ENCODE assay signal across 11 cellular contexts in genomic region chr13:20159646-20160345, GRCh38. TPM values are rescaled to one million over a fixed set of nuclear protein-coding genes. Genes with fewer than 3 reads are reported as not detected.
A peak's percentile ranks its signal among the peaks of the same experiment; 100 is the strongest.
DNase-seq lines count a peak whose midpoint lies in the region; ATAC-seq and TF ChIP-seq lines count a peak whose summit lies in the region.
"Had no signal": no experiment of that assay in that cellular context is flagged by ENCODE, and none has a peak within 500 bp of the region (broad histone marks: within the 10 kb centered on the region; RNA-seq: fewer than 3 reads in every experiment).

No MANE protein-coding gene starts in this region.

- no peak overlapping the region for H2BK12ac ChIP-seq in mesenchymal stem cell (ENCODE audit: low read length in 2 of 2)

- no peak overlapping the region for H3K27ac ChIP-seq in CD4-positive, alpha-beta memory T cell (ENCODE audit: low read depth, low read length)
- H3K27ac ChIP-seq in mesenchymal stem cell (ENCODE audit: low read length, poor library complexity, severe bottlenecking) (no peak overlapping the region), upper lobe of right lung (no peak overlapping the region), body of pancreas (no peak overlapping the region)

- no peak overlapping the region for H3K14ac ChIP-seq in mesenchymal stem cell (ENCODE audit: low read length in 2 of 2)

- TF ChIP-seq POLR2A in body of pancreas (IDR thresholded peaks at IDR 0.05) = no peak

- H3K27ac Mint-ChIP-seq in CD4-positive, alpha-beta memory T cell = peak overlapping the region in 2 of 7 donors; percentile 65 to 85
- H3K27ac Mint-ChIP-seq in activated T-helper 1 cell treated with anti-CD3 and anti-CD28 coated beads, Interleukin-12 subunit alpha, Interleukin-12 subunit beta, Interleukin-2, Interleukin-4 antibody, amounts not matched to agents 30 ng/mL and 10 ng/mL and 1 ng/mL, durations not matched to agents 14 hours and 24 hours and 36 hours = peak overlapping the region; percentile 62

- no peak overlapping the region for H3K18ac ChIP-seq in mesenchymal stem cell (ENCODE audit: low read depth in 1 of 2, low read length in 2 of 2)

- no peak overlapping the region for H2BK5ac ChIP-seq in mesenchymal stem cell (ENCODE audit: low read depth, low read length, poor library complexity, severe bottlenecking)

- H2BK120ac ChIP-seq in mesenchymal stem cell (ENCODE audit: low read depth, low read length) = no peak overlapping the region

- peaks cover 19% of the 10 kb centered on the region for H3K4me1 ChIP-seq in CD4-positive, alpha-beta memory T cell (ENCODE audit: insufficient read depth, low read length)
- H3K4me1 ChIP-seq in mesenchymal stem cell (ENCODE audit: control insufficient read depth, insufficient read depth, low read depth, low read length) = peaks cover 16% of the 10 kb centered on the region
- peaks cover 4% of the 10 kb centered on the region for H3K4me1 ChIP-seq in upper lobe of right lung
- H3K4me1 ChIP-seq in body of pancreas = peaks cover 22% of the 10 kb centered on the region

- intact Hi-C loops in CD4-positive, alpha-beta memory T cell (cut with micrococcal nuclease) = loop anchor here (1.0 to 2.0 kb wide), 3 partner anchors 31 to 296 kb away; partner anchors contain the start of gene ZMYM5
- intact Hi-C loops in activated T-helper 1 cell treated with anti-CD3 and anti-CD28 coated beads, Interleukin-12 subunit alpha, Interleukin-12 subunit beta, Interleukin-2, Interleukin-4 antibody, amounts not matched to agents 30 ng/mL and 10 ng/mL and 1 ng/mL, durations not matched to agents 14 hours and 24 hours and 36 hours (cut with micrococcal nuclease) = loop anchor here (5.0 to 10.0 kb wide), 4 partner anchors 112 to 1513 kb away; partner anchors contain the start of genes FGF9 and ZMYM5
- intact Hi-C loops in upper lobe of right lung (cut with DNase I) = no loop called here
- intact Hi-C loops in body of pancreas (cut with DNase I) = no loop called here

- H2AK5ac ChIP-seq in mesenchymal stem cell (ENCODE audit: low read length, severe bottlenecking) = no peak overlapping the region

- H4K8ac ChIP-seq in mesenchymal stem cell (ENCODE audit: low read length) = no peak overlapping the region

- no peak overlapping the region for H3K4ac ChIP-seq in mesenchymal stem cell (ENCODE audit: low read depth in 1 of 2, low read length in 2 of 2)

- DNase-seq in CD4-positive, alpha-beta memory T cell = peak in 1 of 5 donors; percentile 11
- DNase-seq in HEK293T (ENCODE audit: extremely low spot score) = no peak
- DNase-seq in activated T-helper 1 cell treated with anti-CD3 and anti-CD28 coated beads, Interleukin-12 subunit alpha, Interleukin-12 subunit beta, Interleukin-2, Interleukin-4 antibody, amounts not matched to agents 30 ng/mL and 10 ng/mL and 1 ng/mL, durations not matched to agents 14 hours and 24 hours and 36 hours (ENCODE audit: low spot score) = no peak
- no peak for DNase-seq in mesenchymal stem cell
- no peak for DNase-seq in stimulated activated CD4-positive, alpha-beta T cell treated with anti-CD3 and anti-CD28 coated beads, Interleukin-4, amount 100 ng/mL, for 4 hours
- no peak for DNase-seq in upper lobe of right lung
- DNase-seq in body of pancreas = no peak
- DNase-seq in NCI-H146 (lab: John Stamatoyannopoulos, UW) = no peak
- DNase-seq: anterior cingulate cortex, NCI-H2081 treated with DMSO at 0.1 percent for 48 hours had no signal

- peak overlapping the region; percentile 72 for H3K4me2 ChIP-seq in mesenchymal stem cell (ENCODE audit: low read length, poor library complexity, severe bottlenecking)

- no peaks in the 10 kb centered on the region for H3K79me1 ChIP-seq in mesenchymal stem cell (replicated peaks; ENCODE audit: low read length, poor library complexity, severe bottlenecking)

- peaks cover 7 to 24% (median 17%) of the 10 kb centered on the region in 4 donors for H3K4me1 Mint-ChIP-seq in CD4-positive, alpha-beta memory T cell
- peaks cover 17% of the 10 kb centered on the region for H3K4me1 Mint-ChIP-seq in activated T-helper 1 cell treated with anti-CD3 and anti-CD28 coated beads, Interleukin-12 subunit alpha, Interleukin-12 subunit beta, Interleukin-2, Interleukin-4 antibody, amounts not matched to agents 30 ng/mL and 10 ng/mL and 1 ng/mL, durations not matched to agents 14 hours and 24 hours and 36 hours (ENCODE audit: low read depth)

- no peaks in the 10 kb centered on the region for H3K36me3 ChIP-seq in CD4-positive, alpha-beta memory T cell (ENCODE audit: insufficient read depth, low read length)
- peaks cover 0 to 7% of the 10 kb centered on the region in 2 experiments for H3K36me3 ChIP-seq in mesenchymal stem cell (ENCODE audit: control insufficient read depth in 1 of 2, insufficient read depth in 2 of 2, low read depth in 1 of 2, low read length in 2 of 2)
- H3K36me3 ChIP-seq in upper lobe of right lung = no peaks in the 10 kb centered on the region
- H3K36me3 ChIP-seq in body of pancreas (replicated peaks in 1 of 2; ENCODE audit: insufficient read depth in 1 of 2, low read depth in 2 of 2) = no peaks in the 10 kb centered on the region

- CTCF ChIA-PET in CD4-positive, alpha-beta memory T cell (lab: Charles Lee; ENCODE audit: partially characterized antibody) = interaction anchor here (0.7 to 1.8 kb wide), 6 partner anchors 32 to 232 kb away, joined by 3 to 16 read pairs (median 3); no protein-coding TSS in a partner anchor
- CTCF ChIA-PET in HEK293T (lab: Yijun Ruan, JAX) = interaction anchor here (0.7 to 1.3 kb wide), 3 partner anchors 32 to 254 kb away, joined by 3 to 6 read pairs (median 6); no protein-coding TSS in a partner anchor

- no peak overlapping the region for H2AFZ ChIP-seq in mesenchymal stem cell (ENCODE audit: low read depth, low read length)

- TF ChIP-seq CTCF in upper lobe of right lung (IDR thresholded peaks at IDR 0.05) (no peak), body of pancreas (IDR thresholded peaks at IDR 0.05) (no peak)

- no peaks in the 10 kb centered on the region for H3K9me3 Mint-ChIP-seq in CD4-positive, alpha-beta memory T cell
- no peaks in the 10 kb centered on the region for H3K9me3 Mint-ChIP-seq in activated T-helper 1 cell treated with anti-CD3 and anti-CD28 coated beads, Interleukin-12 subunit alpha, Interleukin-12 subunit beta, Interleukin-2, Interleukin-4 antibody, amounts not matched to agents 30 ng/mL and 10 ng/mL and 1 ng/mL, durations not matched to agents 14 hours and 24 hours and 36 hours

- peak overlapping the region; percentile 43 for H3K9ac ChIP-seq in mesenchymal stem cell (ENCODE audit: low read length)

- ATAC-seq in upper lobe of right lung = no peak
- ATAC-seq in body of pancreas = no peak

- H3K23ac ChIP-seq in mesenchymal stem cell (ENCODE audit: low read length in 2 of 2) = no peak overlapping the region

- H3K4me3 Mint-ChIP-seq in CD4-positive, alpha-beta memory T cell = peak overlapping the region; percentile 73 to 88 (median 85)
- peak overlapping the region; percentile 84 for H3K4me3 Mint-ChIP-seq in activated T-helper 1 cell treated with anti-CD3 and anti-CD28 coated beads, Interleukin-12 subunit alpha, Interleukin-12 subunit beta, Interleukin-2, Interleukin-4 antibody, amounts not matched to agents 30 ng/mL and 10 ng/mL and 1 ng/mL, durations not matched to agents 14 hours and 24 hours and 36 hours

- no peak overlapping the region for H4K91ac ChIP-seq in mesenchymal stem cell (ENCODE audit: low read length)

- no peak overlapping the region for H2BK15ac ChIP-seq in mesenchymal stem cell (ENCODE audit: low read depth, poor library complexity, severe bottlenecking)

- H3K27me3 ChIP-seq in CD4-positive, alpha-beta memory T cell (ENCODE audit: insufficient read depth, low read length) = peaks cover 11% of the 10 kb centered on the region
- H3K27me3 ChIP-seq in mesenchymal stem cell (ENCODE audit: control insufficient read depth in 1 of 2, insufficient read depth in 1 of 2, low read length in 2 of 2) (peaks cover 27 to 53% of the 10 kb centered on the region in 2 experiments), upper lobe of right lung (peaks cover 91% of the 10 kb centered on the region), body of pancreas (peaks cover 0 to 32% of the 10 kb centered on the region in 2 donors)

- 59% methylated on average over 14 of the region's 18 CpGs for WGBS in mesenchymal stem cell
- WGBS in body of pancreas, 2 donors = 25 to 31% methylated on average over 18 of the region's 18 CpGs

- H3K36me3 Mint-ChIP-seq in CD4-positive, alpha-beta memory T cell = peaks cover 0 to 2% of the 10 kb centered on the region in 2 donors
- peaks cover 2% of the 10 kb centered on the region for H3K36me3 Mint-ChIP-seq in activated T-helper 1 cell treated with anti-CD3 and anti-CD28 coated beads, Interleukin-12 subunit alpha, Interleukin-12 subunit beta, Interleukin-2, Interleukin-4 antibody, amounts not matched to agents 30 ng/mL and 10 ng/mL and 1 ng/mL, durations not matched to agents 14 hours and 24 hours and 36 hours (ENCODE audit: low read depth)

- H3K27me3 Mint-ChIP-seq in CD4-positive, alpha-beta memory T cell = peaks cover 21 to 34% of the 10 kb centered on the region in 2 donors
- H3K27me3 Mint-ChIP-seq in activated T-helper 1 cell treated with anti-CD3 and anti-CD28 coated beads, Interleukin-12 subunit alpha, Interleukin-12 subunit beta, Interleukin-2, Interleukin-4 antibody, amounts not matched to agents 30 ng/mL and 10 ng/mL and 1 ng/mL, durations not matched to agents 14 hours and 24 hours and 36 hours (ENCODE audit: insufficient read depth) = peaks cover 52% of the 10 kb centered on the region

- no peaks in the 10 kb centered on the region for H3K9me3 ChIP-seq in CD4-positive, alpha-beta memory T cell (ENCODE audit: control insufficient read depth in 1 of 2, low read length in 2 of 2)
- no peaks in the 10 kb centered on the region for H3K9me3 ChIP-seq in mesenchymal stem cell (ENCODE audit: control insufficient read depth, low read length)
- no peaks in the 10 kb centered on the region for H3K9me3 ChIP-seq in upper lobe of right lung
- H3K9me3 ChIP-seq in body of pancreas = no peaks in the 10 kb centered on the region

- POLR2A ChIA-PET in CD4-positive, alpha-beta memory T cell (lab: Charles Lee; ENCODE audit: partially characterized antibody) = interaction anchor here (0.7 to 1.3 kb wide), 3 partner anchors 41 to 175 kb away, joined by 3 to 4 read pairs (median 3); no protein-coding TSS in a partner anchor
- POLR2A ChIA-PET in HEK293T (lab: Yijun Ruan, JAX) = interaction anchor here (0.9 to 2.3 kb wide), 4 partner anchors 18 to 41 kb away, joined by 3 to 18 read pairs (median 4); no protein-coding TSS in a partner anchor

- no peak overlapping the region for H3K4me3 ChIP-seq in CD4-positive, alpha-beta memory T cell (ENCODE audit: low read length in 2 of 2)
- H3K4me3 ChIP-seq in mesenchymal stem cell (ENCODE audit: insufficient read depth in 1 of 2, low read depth in 1 of 2, low read length in 2 of 2) (peak overlapping the region in 1 of 2 experiments; percentile 75), upper lobe of right lung (no peak overlapping the region), body of pancreas (no peak overlapping the region)

RNA-seq across cellular contexts. Expression of gene GJA3, which starts 1.1 kb away (rescaled TPM):
- under 1 TPM in 1 of 2 experiments, not detected in 1; 0.09 TPM for total RNA-seq in CD4-positive, alpha-beta memory T cell
- polyA plus RNA-seq in CD4-positive, alpha-beta memory T cell = not detected
- not detected in 2 replicates for total RNA-seq in activated T-helper 1 cell treated with anti-CD3 and anti-CD28 coated beads, Interleukin-12 subunit alpha, Interleukin-12 subunit beta, Interleukin-2, Interleukin-4 antibody, amounts not matched to agents 30 ng/mL and 10 ng/mL and 1 ng/mL, durations not matched to agents 14 hours and 24 hours and 36 hours
- 0.03 TPM for polyA plus RNA-seq in mesenchymal stem cell (2013, experiment 1 of 2)
- 0.03 TPM for polyA plus RNA-seq in mesenchymal stem cell (2013, experiment 2 of 2)
- not detected for total RNA-seq in upper lobe of right lung
- not detected for total RNA-seq in body of pancreas

RNA-seq across cellular contexts. Expression of gene GJB2, which starts 32.9 kb away (rescaled TPM):
- total RNA-seq in CD4-positive, alpha-beta memory T cell = not detected
- not detected for polyA plus RNA-seq in CD4-positive, alpha-beta memory T cell
- total RNA-seq in activated T-helper 1 cell treated with anti-CD3 and anti-CD28 coated beads, Interleukin-12 subunit alpha, Interleukin-12 subunit beta, Interleukin-2, Interleukin-4 antibody, amounts not matched to agents 30 ng/mL and 10 ng/mL and 1 ng/mL, durations not matched to agents 14 hours and 24 hours and 36 hours = 2.9 TPM in 2 replicates
- polyA plus RNA-seq in mesenchymal stem cell (2013, experiment 1 of 2) = 0.01 TPM
- polyA plus RNA-seq in mesenchymal stem cell (2013, experiment 2 of 2) = 0.01 TPM
- 0.93 TPM for total RNA-seq in upper lobe of right lung
- total RNA-seq in body of pancreas = 1 to 10 TPM in 1 of 2 donors, under 1 TPM in 1; 0.78 to 2.3 TPM
- total RNA-seq: pulmonary artery endothelial cell had no signal

Comparison
In these comparisons a context has a peak if more than half of its experiments do, and no peak if none do; other contexts are left out.
1. intact Hi-C loops: an anchor here in CD4-positive, alpha-beta memory T cell (1.0 to 2.0 kb wide) and activated T-helper 1 cell treated with anti-CD3 and anti-CD28 coated beads, Interleukin-12 subunit alpha, Interleukin-12 subunit beta, Interleukin-2, Interleukin-4 antibody, amounts not matched to agents 30 ng/mL and 10 ng/mL and 1 ng/mL, durations not matched to agents 14 hours and 24 hours and 36 hours (5.0 to 10.0 kb wide); none called in upper lobe of right lung and body of pancreas.